ENCODE assay signal across 10 cellular contexts in genomic region chr9:12817702-12818101, GRCh38. TPM values are rescaled to one million over a fixed set of nuclear protein-coding genes. Genes with fewer than 3 reads are reported as not detected.
DNase-seq lines count a peak whose midpoint lies in the region; ATAC-seq and TF ChIP-seq lines count a peak whose summit lies in the region.
"Had no signal": no experiment of that assay in that cellular context is flagged by ENCODE, and none has a peak within 500 bp of the region (broad histone marks: within the 10 kb centered on the region; RNA-seq: fewer than 3 reads in every experiment).

No MANE protein-coding gene starts in this region.

- H3K9me3 ChIP-seq in colonic mucosa (no peaks in the 10 kb centered on the region), liver (ENCODE audit: control insufficient read depth in 4 of 4, low read length in 3 of 4) (no peaks in the 10 kb centered on the region), transverse colon (no peaks in the 10 kb centered on the region), BE2C (no peaks in the 10 kb centered on the region)

- ATAC-seq in GM19397 (IDR thresholded peaks at IDR 0.05; ENCODE audit: unreplicated experiment): no peak

- TF ChIP-seq POLR2A in transverse colon (IDR thresholded peaks at IDR 0.05): peak; percentile 50

- H3K4me3 ChIP-seq in colonic mucosa (no peak overlapping the region), liver (ENCODE audit: low read depth in 1 of 3, low read length in 3 of 3) (no peak overlapping the region), transverse colon (no peak overlapping the region), BE2C (ENCODE audit: low read depth, low read length) (no peak overlapping the region)

- DNase-seq in NCI-H2227 (lab: John Stamatoyannopoulos, UW; ENCODE audit: unreplicated experiment) (peak; percentile 5), NCI-H2227 treated with DMSO at 0.1 percent for 48 hours (lab: John Stamatoyannopoulos, UW) (no peak), colonic mucosa (peak; percentile 72), transverse colon (peak; percentile 82), cerebellum (ENCODE audit: low spot score) (no peak), BE2C (no peak)
- DNase-seq: activated naive CD4-positive, alpha-beta T cell treated with anti-CD3 and anti-CD28 coated beads, Interleukin-2, amount 50 U/mL, for 16 hours; NCI-H1417 treated with DMSO at 0.1 percent for 48 hours had no signal

- H3K36me3 ChIP-seq in colonic mucosa (no peaks in the 10 kb centered on the region), liver (ENCODE audit: control insufficient read depth in 4 of 4, insufficient read depth in 3 of 4, low read depth in 1 of 4, low read length in 3 of 4) (no peaks in the 10 kb centered on the region), transverse colon (no peaks in the 10 kb centered on the region), BE2C (no peaks in the 10 kb centered on the region)

- intact Hi-C loops in colonic mucosa (cut with DNase I) (loop anchor here (2.0 to 10.0 kb wide), 3 partner anchors 40 to 93 kb away; partner anchors contain the start of gene LURAP1L), transverse colon (cut with DNase I; ENCODE audit: low total_unique reads) (loop anchor here (10.0 kb wide), 1 partner anchor 67 kb away; no protein-coding TSS in a partner anchor)

- H3K4me1 ChIP-seq in colonic mucosa: peaks cover 10% of the 10 kb centered on the region
- peaks cover 6 to 50% (median 23%) of the 10 kb centered on the region in 4 donors for H3K4me1 ChIP-seq in liver (ENCODE audit: control insufficient read depth in 4 of 4, insufficient read depth in 4 of 4, low read length in 3 of 4)
- peaks cover 22 to 67% (median 51%) of the 10 kb centered on the region in 4 donors for H3K4me1 ChIP-seq in transverse colon
- H3K4me1 ChIP-seq in BE2C: peaks cover 21% of the 10 kb centered on the region

- H3K9ac ChIP-seq in colonic mucosa (ENCODE audit: low read depth in 2 of 2, low read length in 2 of 2) (peak overlapping the region in 1 of 2 donors; percentile 27), liver (ENCODE audit: low read depth in 1 of 2, low read length in 2 of 2) (peak overlapping the region in 1 of 2 donors; percentile 61)

- H3K27ac ChIP-seq in colonic mucosa: peak overlapping the region; percentile 77
- peak overlapping the region; percentile 79 to 86 for H3K27ac ChIP-seq in liver (ENCODE audit: low read depth in 1 of 2, low read length in 2 of 2)
- H3K27ac ChIP-seq in transverse colon: peak overlapping the region; percentile 79 to 84 (median 81)

- TF ChIP-seq EP300 in transverse colon (IDR thresholded peaks at IDR 0.05; ENCODE audit: low read depth): peak; percentile 92

- H3K27me3 ChIP-seq in colonic mucosa (no peaks in the 10 kb centered on the region), liver (ENCODE audit: control insufficient read depth in 4 of 4, insufficient read depth in 4 of 4, low read length in 3 of 4) (no peaks in the 10 kb centered on the region), transverse colon (no peaks in the 10 kb centered on the region), BE2C (no peaks in the 10 kb centered on the region)

- in situ Hi-C loops in transverse colon (cut with MboI; ENCODE audit: low pct_ligation_motif_present in 1 of 4, low pct_unique_long_range_greater_than_20kb in 1 of 4, low sequenced_read_pairs in 3 of 4): no loop called here

- 28% methylated on average over 9 of the region's 9 CpGs for WGBS in liver
- WGBS in transverse colon (ENCODE audit: low coverage in 1 of 2), 2 donors: 38 to 47% methylated on average over 3 to 9 of the region's 9 CpGs

- TF ChIP-seq RAD21 in liver (IDR thresholded peaks at IDR 0.05): peak; percentile 25 to 50

- TF ChIP-seq CTCF in colonic mucosa (IDR thresholded peaks at IDR 0.05) (no peak), liver (IDR thresholded peaks at IDR 0.05; ENCODE audit: low read depth, low read length, missing input control) (no peak), transverse colon (IDR thresholded peaks at IDR 0.05) (no peak), BE2C (IDR thresholded peaks at IDR 0.05; ENCODE audit: low read depth, low read length) (no peak)

TF ChIP-seq in liver, 16 proteins besides CTCF, POLR2A, EP300 and RAD21:
- TF ChIP-seq EGR1 (IDR thresholded peaks at IDR 0.05; ENCODE audit: low read depth in 2 of 2) (no peak), SP1 (IDR thresholded peaks at IDR 0.05) (peak; percentile 83), JUND (IDR thresholded peaks at IDR 0.05) (peak; percentile 25 to 35), FOXA2 (IDR thresholded peaks at IDR 0.05) (peak; percentile 87), NR2F2 (IDR thresholded peaks at IDR 0.05) (no peak), YY1 (IDR thresholded peaks at IDR 0.05) (peak; percentile 31), ATF3 (IDR thresholded peaks at IDR 0.05) (no peak), REST (IDR thresholded peaks at IDR 0.05) (peak; percentile 52), GABPA (IDR thresholded peaks at IDR 0.05 in 1 of 2, conservative IDR thresholded peaks at IDR 0.05 in 1 of 2) (no peak), ZBTB33 (IDR thresholded peaks at IDR 0.05) (no peak), FOXA1 (IDR thresholded peaks at IDR 0.05) (peak; percentile 75), HNF4G (IDR thresholded peaks at IDR 0.05) (no peak), MAX (IDR thresholded peaks at IDR 0.05) (peak; percentile 45), RXRA (IDR thresholded peaks at IDR 0.05) (peak; percentile 83 to 88), HNF4A (conservative IDR thresholded peaks at IDR 0.05) (peak; percentile 75 to 79), TAF1 (conservative IDR thresholded peaks at IDR 0.05) (peak; percentile 70)

RNA-seq across cellular contexts. Expression of gene LURAP1L, which starts 42.9 kb away (rescaled TPM):
- 10 to 100 TPM; 19.3 to 42.5 TPM for total RNA-seq in colonic mucosa
- 10 to 100 TPM in 1 of 2 donors, 1 to 10 TPM in 1; 4.2 to 18.6 TPM for total RNA-seq in liver
- 1 to 10 TPM; 7.8 to 9.9 TPM for polyA plus RNA-seq in liver
- total RNA-seq in transverse colon: 10 to 100 TPM; 19.1 to 50.0 (median 34.5) TPM
- 13.3 TPM for total RNA-seq in cerebellum
- polyA plus RNA-seq in BE2C (2012; ENCODE audit: insufficient read depth, insufficient read length, low read depth): 30.3 TPM

Comparison
In these comparisons a context has a peak if more than half of its experiments do, and no peak if none do; other contexts are left out.
1. DNase-seq: peak in NCI-H2227 (single experiment), colonic mucosa (single experiment) and transverse colon (single experiment); none in NCI-H2227 treated with DMSO at 0.1 percent for 48 hours (single experiment), cerebellum (single experiment) and BE2C (single experiment).
2. Peak in every context shown above with its lines, with median percentiles within 50 percentile points of each other: H3K27ac ChIP-seq.